ENCODE assay signal across 1 cellular context in genomic region chr3:133097214-133097613, GRCh38.
TF ChIP-seq lines count a peak whose summit lies in the region.

No MANE protein-coding gene starts in this region.

TF ChIP-seq in SK-N-SH treated with all-trans-retinoic acid at 6 μM for 48 hours, 23 proteins besides CTCF, POLR2A, EP300 and RAD21 (continued from another document):
- TF ChIP-seq, protein P1, sequence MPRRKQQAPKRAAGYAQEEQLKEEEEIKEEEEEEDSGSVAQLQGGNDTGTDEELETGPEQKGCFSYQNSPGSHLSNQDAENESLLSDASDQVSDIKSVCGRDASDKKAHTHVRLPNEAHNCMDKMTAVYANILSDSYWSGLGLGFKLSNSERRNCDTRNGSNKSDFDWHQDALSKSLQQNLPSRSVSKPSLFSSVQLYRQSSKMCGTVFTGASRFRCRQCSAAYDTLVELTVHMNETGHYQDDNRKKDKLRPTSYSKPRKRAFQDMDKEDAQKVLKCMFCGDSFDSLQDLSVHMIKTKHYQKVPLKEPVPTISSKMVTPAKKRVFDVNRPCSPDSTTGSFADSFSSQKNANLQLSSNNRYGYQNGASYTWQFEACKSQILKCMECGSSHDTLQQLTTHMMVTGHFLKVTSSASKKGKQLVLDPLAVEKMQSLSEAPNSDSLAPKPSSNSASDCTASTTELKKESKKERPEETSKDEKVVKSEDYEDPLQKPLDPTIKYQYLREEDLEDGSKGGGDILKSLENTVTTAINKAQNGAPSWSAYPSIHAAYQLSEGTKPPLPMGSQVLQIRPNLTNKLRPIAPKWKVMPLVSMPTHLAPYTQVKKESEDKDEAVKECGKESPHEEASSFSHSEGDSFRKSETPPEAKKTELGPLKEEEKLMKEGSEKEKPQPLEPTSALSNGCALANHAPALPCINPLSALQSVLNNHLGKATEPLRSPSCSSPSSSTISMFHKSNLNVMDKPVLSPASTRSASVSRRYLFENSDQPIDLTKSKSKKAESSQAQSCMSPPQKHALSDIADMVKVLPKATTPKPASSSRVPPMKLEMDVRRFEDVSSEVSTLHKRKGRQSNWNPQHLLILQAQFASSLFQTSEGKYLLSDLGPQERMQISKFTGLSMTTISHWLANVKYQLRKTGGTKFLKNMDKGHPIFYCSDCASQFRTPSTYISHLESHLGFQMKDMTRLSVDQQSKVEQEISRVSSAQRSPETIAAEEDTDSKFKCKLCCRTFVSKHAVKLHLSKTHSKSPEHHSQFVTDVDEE (CRISPR knock-in tag; IDR thresholded peaks at IDR 0.05), result peak; percentile 68; the same call in 1 of the 2 replicates
- no peak for TF ChIP-seq GLIS3 (CRISPR knock-in tag; IDR thresholded peaks at IDR 0.05)
- TF ChIP-seq CREB5 (CRISPR knock-in tag; IDR thresholded peaks at IDR 0.05; ENCODE audit: low read depth), result no peak
- TF ChIP-seq PPARA (CRISPR knock-in tag; IDR thresholded peaks at IDR 0.05; ENCODE audit: borderline replicate concordance), result no peak
- no peak for TF ChIP-seq SNAI2 (CRISPR knock-in tag; IDR thresholded peaks at IDR 0.05)
- no peak for TF ChIP-seq BACH2 (CRISPR knock-in tag; IDR thresholded peaks at IDR 0.05; ENCODE audit: borderline replicate concordance)
- no peak for TF ChIP-seq ZFP30 (CRISPR knock-in tag; IDR thresholded peaks at IDR 0.05)
- TF ChIP-seq TCF4 (CRISPR knock-in tag; IDR thresholded peaks at IDR 0.05; ENCODE audit: borderline replicate concordance), result peak; percentile 25; the same call in 1 of the 2 replicates
- no peak for TF ChIP-seq ZC3H10 (CRISPR knock-in tag; IDR thresholded peaks at IDR 0.05)
- peak; percentile 36; the same call in 1 of the 2 replicates for TF ChIP-seq TOX (CRISPR knock-in tag; IDR thresholded peaks at IDR 0.05; ENCODE audit: borderline replicate concordance)
